13 cellular contexts compared by ENCODE assay signal in the genomic region with DNA sequence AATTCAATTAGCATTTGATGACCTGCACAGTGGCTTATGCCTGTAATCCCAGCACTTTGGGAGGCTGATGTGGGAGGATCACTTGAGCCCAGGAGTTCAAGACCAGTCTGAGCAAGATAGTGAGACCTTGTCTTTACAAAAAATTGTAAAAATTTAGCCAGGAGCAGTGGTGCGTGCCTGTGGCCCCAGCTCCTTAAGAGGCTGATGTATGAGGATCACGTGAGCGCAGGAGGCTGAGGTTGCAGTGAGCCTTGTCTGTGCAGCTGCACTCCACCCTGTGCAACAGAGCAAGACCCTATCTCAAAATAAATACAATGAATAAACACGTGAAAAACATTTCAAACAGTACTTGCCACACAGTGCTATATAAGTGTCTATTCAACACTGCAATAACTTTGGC. TPM values are rescaled to one million over a fixed set of nuclear protein-coding genes. Genes with fewer than 3 reads are reported as not detected.
DNase-seq lines count a peak whose midpoint lies in the region; ATAC-seq, FAIRE-seq and TF ChIP-seq lines count a peak whose summit lies in the region.
"Had no signal": no experiment of that assay in that cellular context is flagged by ENCODE, and none has a peak within 500 bp of the region (broad histone marks: within the 10 kb centered on the region; RNA-seq: fewer than 3 reads in every experiment).

No MANE protein-coding gene starts in this region.

- ATAC-seq in HG02884 (IDR thresholded peaks at IDR 0.05; ENCODE audit: unreplicated experiment) (peak; percentile 58), T-cell (replicated peaks in 1 of 4) (no peak)
- ATAC-seq: left lobe of liver had no signal

- TF ChIP-seq POLR2A in stomach (IDR thresholded peaks at IDR 0.05): no peak

- TF ChIP-seq CTCF in PC-9 (conservative IDR thresholded peaks at IDR 0.05): no peak
- no peak for TF ChIP-seq CTCF in stomach (IDR thresholded peaks at IDR 0.05)

- H3K4me3 ChIP-seq in PC-9: no peak overlapping the region
- H3K4me3 ChIP-seq in stomach: peak overlapping the region in 2 of 4 donors; percentile 12

- H3K4me2 ChIP-seq in PC-9: peak overlapping the region; percentile 57

- H3K27me3 ChIP-seq in PC-9 (ENCODE audit: insufficient read depth, low read depth): no peaks in the 10 kb centered on the region
- no peaks in the 10 kb centered on the region for H3K27me3 ChIP-seq in stomach

- no peaks in the 10 kb centered on the region for H3K9me3 Mint-ChIP-seq in T-cell

- peaks cover 36% of the 10 kb centered on the region for H3K4me1 ChIP-seq in PC-9 (replicated peaks; ENCODE audit: insufficient read depth)
- peaks cover 20 to 81% (median 53%) of the 10 kb centered on the region in 4 donors for H3K4me1 ChIP-seq in stomach

- 0 out of 2 replicates have a peak, but pooled peaks cover 13% of the 10 kb centered on the region for H3K36me3 ChIP-seq in PC-9 (ENCODE audit: low read depth)
- no peaks in the 10 kb centered on the region for H3K36me3 ChIP-seq in stomach

- H2AFZ ChIP-seq in PC-9: no peak overlapping the region

- H3K27ac ChIP-seq in PC-9 (peak overlapping the region; percentile 11; the same call in 1 of the 2 replicates), stomach (peak overlapping the region in 3 of 5 donors; percentile 0 to 50 (median 2))
- H3K27ac ChIP-seq: 22Rv1 had no signal

- H3K4me3 Mint-ChIP-seq in T-cell: no peak overlapping the region

- H4K20me1 ChIP-seq in PC-9 (ENCODE audit: insufficient read depth): peaks cover 45% of the 10 kb centered on the region

- intact Hi-C loops in PC-9 (cut with micrococcal nuclease; ENCODE audit: unreplicated experiment): no loop called here
- intact Hi-C loops in stomach (cut with DNase I; ENCODE audit: low total_unique reads): no loop called here

- POLR2A ChIA-PET in PC-9 (lab: Charles Lee; ENCODE audit: unreplicated experiment) (interaction anchor here (0.5 to 0.6 kb wide), 2 partner anchors 10 to 19 kb away, joined by 3 to 6 read pairs; no protein-coding TSS in a partner anchor), T-cell (lab: Charles Lee) (interaction anchor here in 1 of 2 donors (0.7 kb wide), 1 partner anchor 14 kb away, joined by 3 read pairs; no protein-coding TSS in a partner anchor)

- FAIRE-seq in urothelium cell line (lab: Jason Lieb, UNC): no peak
- FAIRE-seq in frontal cortex (lab: Jason Lieb, UNC): no peak
- FAIRE-seq: TTC549 had no signal

- H3K9me3 ChIP-seq in PC-9 (ENCODE audit: insufficient read depth, low read depth): no peaks in the 10 kb centered on the region
- H3K9me3 ChIP-seq in stomach: no peaks in the 10 kb centered on the region

- no peak for TF ChIP-seq EP300 in stomach (IDR thresholded peaks at IDR 0.05)

- no peak overlapping the region for H3K27ac Mint-ChIP-seq in T-cell

- BruUV-seq in PC-9 (replicated peaks; lab: Mats Ljungman, UMichigan): no TSS peak

- peaks cover 92% of the 10 kb centered on the region for H3K79me2 ChIP-seq in PC-9 (ENCODE audit: low read depth)

- H3K4me1 Mint-ChIP-seq in T-cell: peaks cover 9 to 46% (median 35%) of the 10 kb centered on the region in 3 donors

- H3F3A ChIP-seq in PC-9 (ENCODE audit: insufficient read depth, low read depth): peaks cover 4% of the 10 kb centered on the region; the same call in 1 of the 2 replicates

- H3K36me3 Mint-ChIP-seq in T-cell: no peaks in the 10 kb centered on the region

- H3K27me3 Mint-ChIP-seq in T-cell: peaks cover 0 to 1% of the 10 kb centered on the region in 2 donors

- H3K9me2 ChIP-seq in PC-9 (ENCODE audit: insufficient read depth): no peaks in the 10 kb centered on the region

- CTCF ChIA-PET in PC-9 (lab: Charles Lee): interaction anchor here (0.7 kb wide), 1 partner anchor 140 kb away, joined by 3 read pairs; no protein-coding TSS in a partner anchor
- CTCF ChIA-PET in T-cell (lab: Charles Lee): interaction anchor here in 1 of 2 donors (0.6 to 0.7 kb wide), 2 partner anchors 99 to 110 kb away, joined by 3 to 4 read pairs; no protein-coding TSS in a partner anchor

- DNase-seq in DMS53 (lab: John Stamatoyannopoulos, UW) (peak; percentile 38), DMS53 treated with DMSO at 0.1 percent for 48 hours (lab: John Stamatoyannopoulos, UW; ENCODE audit: unreplicated experiment) (no peak), PC-9 (no peak), stomach (no peak), urothelium cell line (ENCODE audit: low spot score) (no peak), frontal cortex (ENCODE audit: low spot score in 2 of 2) (no peak), T-cell (no peak)
- DNase-seq: activated gamma-delta T cell treated with Interleukin-2 at 50 U/mL for 16 hours, NCI-H526 treated with DMSO at 0.1 percent for 48 hours had no signal

- 48 to 71% (median 59%) methylated on average over 4 of the region's 4 CpGs for WGBS in stomach, 5 donors

RNA-seq across cellular contexts. Expression of a gene that starts 4.2 kb away (rescaled TPM):
- total RNA-seq in PC-9 (2021): 22.4 and 38.3 TPM in 2 replicates
- 10 to 100 TPM; 16.2 to 75.3 (median 21.0) TPM for total RNA-seq in stomach
- 1 to 10 TPM; 1.9 to 4.9 (median 3.3) TPM for polyA plus RNA-seq in stomach
- total RNA-seq in frontal cortex: 28.5 TPM
- 1 to 10 TPM in 2 of 5 donors, under 1 TPM in 3; 0.41 to 4.7 (median 0.62) TPM for total RNA-seq in T-cell
